Comparison of ENCODE assay signal across 10 cellular contexts in the genomic region with DNA sequence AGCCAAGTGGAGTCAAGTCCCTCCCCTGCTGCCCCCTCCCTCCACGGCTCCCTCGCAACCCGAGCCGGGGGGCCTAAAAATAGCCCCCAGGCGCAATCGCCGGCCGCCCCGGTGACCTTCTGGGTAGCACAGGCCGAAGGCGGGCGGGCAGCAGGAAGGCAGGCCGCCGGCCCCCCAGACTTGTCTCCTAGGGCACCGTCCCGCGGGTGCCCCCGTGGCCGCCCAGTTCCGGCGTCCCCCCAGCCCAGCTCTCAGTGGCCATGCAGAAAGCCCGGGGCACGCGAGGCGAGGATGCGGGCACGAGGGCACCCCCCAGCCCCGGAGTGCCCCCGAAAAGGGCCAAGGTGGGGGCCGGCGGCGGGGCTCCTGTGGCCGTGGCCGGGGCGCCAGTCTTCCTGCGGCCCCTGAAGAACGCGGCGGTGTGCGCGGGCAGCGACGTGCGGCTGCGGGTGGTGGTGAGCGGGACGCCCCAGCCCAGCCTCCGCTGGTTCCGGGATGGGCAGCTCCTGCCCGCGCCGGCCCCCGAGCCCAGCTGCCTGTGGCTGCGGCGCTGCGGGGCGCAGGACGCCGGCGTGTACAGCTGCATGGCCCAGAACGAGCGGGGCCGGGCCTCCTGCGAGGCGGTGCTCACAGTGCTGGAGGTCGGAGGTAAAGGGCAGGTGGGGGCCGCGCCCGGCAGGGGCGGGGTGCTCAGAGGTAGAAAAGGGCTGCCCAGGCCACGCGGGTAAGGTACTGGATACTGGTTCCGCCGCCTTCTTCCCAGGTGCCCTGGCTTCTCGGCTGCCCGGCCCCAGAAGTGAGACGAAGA. TPM values are rescaled to one million over a fixed set of nuclear protein-coding genes. Genes with fewer than 3 reads are reported as not detected.
DNase-seq lines count a peak whose midpoint lies in the region; ATAC-seq, FAIRE-seq and TF ChIP-seq lines count a peak whose summit lies in the region.
"Had no signal": no experiment of that assay in that cellular context is flagged by ENCODE, and none has a peak within 500 bp of the region (broad histone marks: within the 10 kb centered on the region; RNA-seq: fewer than 3 reads in every experiment).

A gene (plus strand): TSS at position 126 of the 808 bp plus-strand sequence. CDS start 135 bp downstream, at position 261.

- DNase-seq in GM03348 (ENCODE audit: low spot score) (peak; percentile 58), astrocyte (ENCODE audit: low read depth) (no peak), iPS DF 6.9 (ENCODE audit: low read depth, low spot score) (no peak), prostate gland (ENCODE audit: low spot score) (no peak), NCI-H82 treated with DMSO at 0.1 percent for 48 hours (lab: John Stamatoyannopoulos, UW; ENCODE audit: unreplicated experiment) (no peak), RCC 7860 (ENCODE audit: low spot score) (no peak), NCI-H1436 (lab: John Stamatoyannopoulos, UW) (no peak)
- DNase-seq: DMS79 treated with DMSO at 0.1 percent for 48 hours had no signal

- no peaks in the 10 kb centered on the region for H3K9me3 Mint-ChIP-seq in astrocyte (ENCODE audit: unreplicated experiment)

- no peaks in the 10 kb centered on the region for H4K20me1 ChIP-seq in astrocyte (ENCODE audit: insufficient read depth, low read length)

- FAIRE-seq in astrocyte (lab: Jason Lieb, UNC): no peak
- no peak for FAIRE-seq in RCC 7860 (lab: Jason Lieb, UNC)
- FAIRE-seq: GM19239 had no signal

- H3K4me2 ChIP-seq in astrocyte (ENCODE audit: low read length): peak within 1 kb of the TSS; percentile 76

- H3K4me1 ChIP-seq in astrocyte (ENCODE audit: insufficient read depth, low read length): peaks cover 14% of the 10 kb centered on the region
- H3K4me1 ChIP-seq in iPS DF 6.9 (ENCODE audit: control insufficient read depth, insufficient read depth, low read length): 0 out of 2 replicates have a peak, but pooled peaks cover 1% of the 10 kb centered on the region
- no peaks in the 10 kb centered on the region for H3K4me1 ChIP-seq in prostate gland (replicated peaks)

- H3K4me1 Mint-ChIP-seq in astrocyte (ENCODE audit: low read depth, unreplicated experiment): peaks cover 8% of the 10 kb centered on the region

- no CpG with 5 or more reads among the region's 77 CpGs for WGBS in iPS DF 6.9 (ENCODE audit: insufficient coverage, insufficient read length)
- WGBS in prostate gland: 13% methylated on average over 45 of the region's 77 CpGs

- H3K36me3 Mint-ChIP-seq in astrocyte (ENCODE audit: low read depth, unreplicated experiment): peaks cover 2% of the 10 kb centered on the region

- TF ChIP-seq CTCF in astrocyte (IDR thresholded peaks at IDR 0.05; ENCODE audit: insufficient read depth, low read depth, low read length): no peak
- TF ChIP-seq CTCF in prostate gland (IDR thresholded peaks at IDR 0.05): no peak

- no peak for ATAC-seq in GM18498 (IDR thresholded peaks at IDR 0.05; ENCODE audit: unreplicated experiment)

- H3K4me3 ChIP-seq in astrocyte (ENCODE audit: insufficient read depth, low read depth, low read length): peak within 1 kb of the TSS; percentile 39
- peak within 1 kb of the TSS; percentile 16; the same call in 1 of the 2 replicates for H3K4me3 ChIP-seq in iPS DF 6.9 (ENCODE audit: low read length)
- peak within 1 kb of the TSS; percentile 2 to 6 for H3K4me3 ChIP-seq in prostate gland

- H3K4me3 Mint-ChIP-seq in astrocyte (ENCODE audit: unreplicated experiment): no peak within 1 kb of the TSS

- H3K27ac ChIP-seq in astrocyte (ENCODE audit: low read depth, low read length): no peak within 1 kb of the TSS
- no peak within 1 kb of the TSS for H3K27ac ChIP-seq in iPS DF 6.9 (ENCODE audit: low read length)
- H3K27ac ChIP-seq in prostate gland: peak within 1 kb of the TSS; percentile 64 to 69

- H3K79me2 ChIP-seq in astrocyte (ENCODE audit: insufficient read depth, low read length): no peaks in the 10 kb centered on the region

- H3K27me3 ChIP-seq in astrocyte (ENCODE audit: insufficient read depth, low read length) (no peaks in the 10 kb centered on the region), iPS DF 6.9 (ENCODE audit: control insufficient read depth, insufficient read depth, low read length) (no peaks in the 10 kb centered on the region), prostate gland (replicated peaks; ENCODE audit: insufficient read depth) (no peaks in the 10 kb centered on the region)

- intact Hi-C loops in prostate gland (cut with DNase I): no loop called here

- peaks cover 23% of the 10 kb centered on the region for H3K27me3 Mint-ChIP-seq in astrocyte (ENCODE audit: low read depth, unreplicated experiment)

- peak within 1 kb of the TSS; percentile 10 for H3K9ac ChIP-seq in astrocyte (ENCODE audit: low read length)

- H3K36me3 ChIP-seq in astrocyte (ENCODE audit: insufficient read depth, low read length) (no peaks in the 10 kb centered on the region), iPS DF 6.9 (ENCODE audit: control insufficient read depth, insufficient read depth, low read length) (no peaks in the 10 kb centered on the region), prostate gland (no peaks in the 10 kb centered on the region)

- TF ChIP-seq POLR2A in prostate gland (IDR thresholded peaks at IDR 0.05): no peak

- H3K9me3 ChIP-seq in astrocyte (ENCODE audit: insufficient read depth, low read depth, low read length): no peaks in the 10 kb centered on the region
- no peaks in the 10 kb centered on the region for H3K9me3 ChIP-seq in iPS DF 6.9 (ENCODE audit: control insufficient read depth, insufficient read depth, low read length)
- H3K9me3 ChIP-seq in prostate gland: no peaks in the 10 kb centered on the region

- H2AFZ ChIP-seq in astrocyte (ENCODE audit: low read depth, low read length): peak within 1 kb of the TSS; percentile 47

- H3K27ac Mint-ChIP-seq in astrocyte (ENCODE audit: unreplicated experiment): no peak within 1 kb of the TSS

RNA-seq across cellular contexts. Expression of the gene that starts here (rescaled TPM):
- total RNA-seq in astrocyte: 71.2 and 76.1 TPM in 2 replicates
- 10 to 100 TPM; 30.7 to 53.4 TPM for total RNA-seq in prostate gland

Comparison
In these comparisons a context has a peak if more than half of its experiments do, and no peak if none do; other contexts are left out.
1. H3K27ac ChIP-seq: peak in prostate gland (2 of 2); none in astrocyte (single experiment) and iPS DF 6.9 (single experiment).
2. Peak in every context shown above with its lines, with median percentiles within 50 percentile points of each other: H3K4me3 ChIP-seq.